In the genomic region with DNA sequence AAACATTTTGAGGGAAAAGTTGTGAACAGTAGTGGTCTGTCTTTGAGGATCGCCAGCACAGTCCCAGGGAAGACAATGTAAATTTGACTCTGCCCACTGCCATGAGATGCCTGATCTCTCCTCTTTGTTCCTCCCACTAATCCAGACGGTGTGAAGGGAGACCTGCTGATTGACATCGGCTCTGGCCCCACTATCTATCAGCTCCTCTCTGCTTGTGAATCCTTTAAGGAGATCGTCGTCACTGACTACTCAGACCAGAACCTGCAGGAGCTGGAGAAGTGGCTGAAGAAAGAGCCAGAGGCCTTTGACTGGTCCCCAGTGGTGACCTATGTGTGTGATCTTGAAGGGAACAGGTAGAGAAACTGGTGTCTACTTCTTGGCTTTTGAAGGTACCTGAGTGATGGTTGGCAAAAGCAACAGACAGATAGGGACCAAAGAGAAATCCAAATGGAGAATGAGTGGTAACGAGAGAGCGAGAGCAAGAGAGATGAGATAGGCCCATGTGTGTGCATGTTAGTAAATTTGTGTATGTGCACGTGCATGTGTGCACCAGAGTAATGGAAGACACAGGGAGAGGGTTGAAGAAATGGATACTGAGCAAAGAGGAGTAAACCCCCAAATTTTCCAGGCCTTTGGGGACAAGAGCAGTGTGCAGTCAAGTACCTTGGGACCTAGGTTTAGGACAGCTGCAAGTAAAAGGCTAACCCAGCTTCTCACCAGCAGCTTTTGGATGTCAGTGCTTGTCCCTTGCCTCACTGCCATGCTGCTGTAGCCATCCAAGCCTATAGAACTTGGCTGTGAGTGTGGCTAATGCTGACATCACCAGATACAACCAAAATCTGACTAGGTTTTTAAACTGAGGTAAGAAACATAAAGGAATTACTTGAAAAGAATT, we compare ENCODE assay signal across 14 cellular contexts. TPM values are rescaled to one million over a fixed set of nuclear protein-coding genes. Genes with fewer than 3 reads are reported as not detected.
DNase-seq lines count a peak whose midpoint lies in the region; ATAC-seq and TF ChIP-seq lines count a peak whose summit lies in the region.
"Had no signal": no experiment of that assay in that cellular context is flagged by ENCODE, and none has a peak within 500 bp of the region (broad histone marks: within the 10 kb centered on the region; RNA-seq: fewer than 3 reads in every experiment).

No MANE protein-coding gene starts in this region.

- intact Hi-C loops in MCF 10A (cut with micrococcal nuclease) = loop anchor here (5.0 to 10.0 kb wide), 2 partner anchors 104 to 927 kb away; a partner anchor contains a TSS
- intact Hi-C loops in lower leg skin (cut with DNase I; ENCODE audit: low total_unique reads) = no loop called here
- intact Hi-C loops in spleen (cut with DNase I; ENCODE audit: low total_unique reads) = no loop called here
- intact Hi-C loops in natural killer cell (cut with micrococcal nuclease) = no loop called here

- peak overlapping the region; percentile 1 to 90 (median 85) for H3K27ac ChIP-seq in spleen

- H3K27me3 Mint-ChIP-seq in MCF 10A (ENCODE audit: insufficient read depth, unreplicated experiment) = no peaks in the 10 kb centered on the region
- peaks cover 5 to 7% of the 10 kb centered on the region in 2 donors for H3K27me3 Mint-ChIP-seq in natural killer cell (ENCODE audit: low read depth in 2 of 2)

- TF ChIP-seq POLR2A in lower leg skin (IDR thresholded peaks at IDR 0.05) (no peak), spleen (IDR thresholded peaks at IDR 0.05) (no peak)

- H3K9me3 Mint-ChIP-seq in MCF 10A (ENCODE audit: unreplicated experiment) = peaks cover 15% of the 10 kb centered on the region
- no peaks in the 10 kb centered on the region for H3K9me3 Mint-ChIP-seq in natural killer cell
- H3K9me3 Mint-ChIP-seq: T-helper 2 cell treated with Interferon-gamma antibody and Interleukin-4, amounts not matched to agents 5 μg/mL and 100 μg/mL, for 36 hours had no signal

- peaks cover 0 to 18% (median 5%) of the 10 kb centered on the region in 8 donors for H3K9me3 ChIP-seq in spleen

- POLR2A ChIA-PET in MCF 10A (lab: Yijun Ruan, JAX) = interaction anchor here (0.5 to 5.2 kb wide), 18 partner anchors 10 to 971 kb away, joined by 3 to 83 read pairs (median 4); a partner anchor contains a TSS

- CTCF ChIA-PET in MCF 10A (lab: Yijun Ruan, JAX) = interaction anchor here (2.0 kb wide), 1 partner anchor 10 kb away, joined by 19 read pairs; no protein-coding TSS in a partner anchor

- peak overlapping the region; percentile 98 for H3K27ac Mint-ChIP-seq in MCF 10A (ENCODE audit: low read depth, unreplicated experiment)
- H3K27ac Mint-ChIP-seq in natural killer cell = no peak overlapping the region
- H3K27ac Mint-ChIP-seq: IgD-negative memory B cell; T-helper 2 cell treated with Interferon-gamma antibody and Interleukin-4, amounts not matched to agents 5 μg/mL and 100 μg/mL, for 36 hours had no signal

- H3K27me3 ChIP-seq in spleen (replicated peaks in 1 of 7) = peaks cover 0 to 7% (median 0%) of the 10 kb centered on the region in 7 donors

- H3K4me1 Mint-ChIP-seq in MCF 10A (ENCODE audit: insufficient read depth, unreplicated experiment) = peaks cover 31% of the 10 kb centered on the region
- no peaks in the 10 kb centered on the region for H3K4me1 Mint-ChIP-seq in natural killer cell
- H3K4me1 Mint-ChIP-seq: IgD-negative memory B cell had no signal

- H3K4me3 ChIP-seq in HFF-Myc (replicated peaks; ENCODE audit: low read depth, low read length) = peak overlapping the region; percentile 60
- H3K4me3 ChIP-seq in lower leg skin (ENCODE audit: low read depth, poor library complexity, severe bottlenecking) = peak overlapping the region; percentile 34
- peak overlapping the region; percentile 24 to 67 (median 38) for H3K4me3 ChIP-seq in spleen

- peaks cover 0 to 19% (median 3%) of the 10 kb centered on the region in 6 donors for H3K4me1 ChIP-seq in spleen

- no peak for TF ChIP-seq CTCF in HFF-Myc (IDR thresholded peaks at IDR 0.05; ENCODE audit: low read depth, low read length, missing control alignments)
- TF ChIP-seq CTCF in MCF 10A (IDR thresholded peaks at IDR 0.05; ENCODE audit: unreplicated experiment) = no peak
- no peak for TF ChIP-seq CTCF in lower leg skin (IDR thresholded peaks at IDR 0.05)
- no peak for TF ChIP-seq CTCF in spleen (IDR thresholded peaks at IDR 0.05 in 8 of 11, conservative IDR thresholded peaks at IDR 0.05 in 3 of 11)
- TF ChIP-seq CTCF in natural killer cell (IDR thresholded peaks at IDR 0.05) = no peak

- no peak for DNase-seq in HFF-Myc (ENCODE audit: extremely low read depth, low read depth)
- peak; percentile 62 for DNase-seq in MCF 10A (ENCODE audit: unreplicated experiment)
- no peak for DNase-seq in lower leg skin (ENCODE audit: low spot score in 2 of 2)
- no peak for DNase-seq in spleen
- DNase-seq in SKM-1 (lab: John Stamatoyannopoulos, UW; ENCODE audit: unreplicated experiment) = no peak
- DNase-seq in natural killer cell = no peak
- no peak for DNase-seq in activated CD4-positive, alpha-beta T cell treated with anti-CD3 and anti-CD28 coated beads, Interleukin-2, amount 50 U/mL, for 1 hour
- DNase-seq: COR-L47, HCEC 1CT, left colon, NCI-H187 had no signal

- H3K4me3 Mint-ChIP-seq in MCF 10A (ENCODE audit: unreplicated experiment) (peak overlapping the region; percentile 78), natural killer cell (no peak overlapping the region)
- H3K4me3 Mint-ChIP-seq: IgD-negative memory B cell; T-helper 2 cell treated with Interferon-gamma antibody and Interleukin-4, amounts not matched to agents 5 μg/mL and 100 μg/mL, for 36 hours had no signal

- H3K36me3 Mint-ChIP-seq in MCF 10A (ENCODE audit: insufficient read depth, unreplicated experiment) (peaks cover 75% of the 10 kb centered on the region), natural killer cell (no peaks in the 10 kb centered on the region)

- ATAC-seq in GM21390 (IDR thresholded peaks at IDR 0.05; ENCODE audit: unreplicated experiment) (no peak), natural killer cell (no peak)
- ATAC-seq: left colon had no signal

- 81 to 89% methylated on average over 8 of the region's 8 CpGs for WGBS in lower leg skin, 2 donors
- 76 to 87% (median 81%) methylated on average over 8 of the region's 8 CpGs for WGBS in spleen, 5 donors

- no TSS peak for BruUV-seq in MCF 10A (replicated peaks; lab: Mats Ljungman, UMichigan)

- H3K36me3 ChIP-seq in spleen = peaks cover 0 to 12% (median 0%) of the 10 kb centered on the region in 6 donors

RNA-seq across cellular contexts. Expression of a gene that starts 1.9 kb away (rescaled TPM):
- 429 and 638 TPM in 2 replicates for total RNA-seq in MCF 10A (2022)
- 100 to 1,000 TPM; 137 to 381 (median 145) TPM for total RNA-seq in lower leg skin
- total RNA-seq in spleen = 100 to 1,000 TPM; 131 to 324 (median 200) TPM
- 100 to 1,000 TPM; 222 to 265 (median 236) TPM for polyA plus RNA-seq in spleen
- 1 to 10 TPM; 1.8 to 2.4 (median 2.0) TPM for total RNA-seq in natural killer cell
- polyA plus RNA-seq: IgD-negative memory B cell had no signal

Comparison
In these comparisons a context has a peak if more than half of its experiments do, and no peak if none do; other contexts are left out.
1. RNA of a gene that starts 1.9 kb away (total RNA-seq): 429 to 638 TPM in MCF 10A, 131 to 324 TPM in spleen and 137 to 381 TPM in lower leg skin; 1.8 to 2.4 TPM in natural killer cell; every median in the first group is over 10 times any median in the second.
2. Peak in every context shown above with its lines, with median percentiles within 50 percentile points of each other: H3K4me3 ChIP-seq.